In genomic region chr5:54320256-54320655, GRCh38 we compare ENCODE assay signal across 15 cellular contexts. TPM values are rescaled to one million over a fixed set of nuclear protein-coding genes. Genes with fewer than 3 reads are reported as not detected.
DNase-seq lines count a peak whose midpoint lies in the region; ATAC-seq and TF ChIP-seq lines count a peak whose summit lies in the region.
"Had no signal": no experiment of that assay in that cellular context is flagged by ENCODE, and none has a peak within 500 bp of the region (broad histone marks: within the 10 kb centered on the region; RNA-seq: fewer than 3 reads in every experiment).

No MANE protein-coding gene starts in this region.

- H3K4me1 Mint-ChIP-seq in progenitor cell of endocrine pancreas (ENCODE audit: low read depth): peaks cover 24% of the 10 kb centered on the region
- H3K4me1 Mint-ChIP-seq in naive thymus-derived CD4-positive, alpha-beta T cell: peaks cover 0 to under 1% (median 0%) of the 10 kb centered on the region in 7 donors
- H3K4me1 Mint-ChIP-seq: B cell had no signal

- peak overlapping the region; percentile 29 for H3K27ac Mint-ChIP-seq in progenitor cell of endocrine pancreas
- no peak overlapping the region for H3K27ac Mint-ChIP-seq in naive thymus-derived CD4-positive, alpha-beta T cell
- H3K27ac Mint-ChIP-seq: B cell; CD4-positive, alpha-beta T cell; GM23338 had no signal

- no peaks in the 10 kb centered on the region for H3K9me3 Mint-ChIP-seq in progenitor cell of endocrine pancreas (ENCODE audit: low read depth)
- no peaks in the 10 kb centered on the region for H3K9me3 Mint-ChIP-seq in naive thymus-derived CD4-positive, alpha-beta T cell
- H3K9me3 Mint-ChIP-seq: CD4-positive, alpha-beta T cell; GM23338 had no signal

- no peak overlapping the region for H3K4me3 ChIP-seq in naive thymus-derived CD4-positive, alpha-beta T cell (ENCODE audit: low read length)
- H3K4me3 ChIP-seq: GM12878, GM23338 had no signal

- no peaks in the 10 kb centered on the region for H3K36me3 ChIP-seq in naive thymus-derived CD4-positive, alpha-beta T cell (ENCODE audit: control insufficient read depth in 2 of 3, insufficient read depth in 3 of 3, low read length in 3 of 3)

- TF ChIP-seq CTCF in progenitor cell of endocrine pancreas (IDR thresholded peaks at IDR 0.05; ENCODE audit: unreplicated experiment): no peak

- H3K27ac ChIP-seq in naive thymus-derived CD4-positive, alpha-beta T cell (ENCODE audit: low read depth, low read length): no peak overlapping the region
- H3K27ac ChIP-seq: HL-60 had no signal

- intact Hi-C loops in naive thymus-derived CD4-positive, alpha-beta T cell (cut with micrococcal nuclease): no loop called here

- CTCF ChIA-PET in naive thymus-derived CD4-positive, alpha-beta T cell (lab: Charles Lee): no interaction called here

- H3K27me3 ChIP-seq in naive thymus-derived CD4-positive, alpha-beta T cell (ENCODE audit: control insufficient read depth in 2 of 2, insufficient read depth in 2 of 2, low read length in 2 of 2): no peaks in the 10 kb centered on the region

- POLR2A ChIA-PET in naive thymus-derived CD4-positive, alpha-beta T cell (lab: Charles Lee): interaction anchor here (0.6 kb wide), 1 partner anchor 10 kb away, joined by 3 read pairs; the partner anchor contains the start of gene ARL15

- no peaks in the 10 kb centered on the region for H3K4me1 ChIP-seq in naive thymus-derived CD4-positive, alpha-beta T cell (ENCODE audit: control insufficient read depth in 2 of 2, insufficient read depth in 2 of 2, low read length in 2 of 2)

- no peaks in the 10 kb centered on the region for H3K27me3 Mint-ChIP-seq in progenitor cell of endocrine pancreas
- peaks cover 13 to 53% (median 26%) of the 10 kb centered on the region in 5 donors for H3K27me3 Mint-ChIP-seq in naive thymus-derived CD4-positive, alpha-beta T cell

- H3K9me3 ChIP-seq in naive thymus-derived CD4-positive, alpha-beta T cell (ENCODE audit: control insufficient read depth in 2 of 3, low read length in 3 of 3): no peaks in the 10 kb centered on the region

- H3K36me3 Mint-ChIP-seq in progenitor cell of endocrine pancreas (ENCODE audit: insufficient read depth): no peaks in the 10 kb centered on the region
- no peaks in the 10 kb centered on the region for H3K36me3 Mint-ChIP-seq in naive thymus-derived CD4-positive, alpha-beta T cell

- ATAC-seq in naive thymus-derived CD4-positive, alpha-beta T cell: no peak
- ATAC-seq: GM12878, GM23338 had no signal

- DNase-seq in NCI-H345 (lab: John Stamatoyannopoulos, UW): peak; percentile 39
- DNase-seq in NCI-H345 treated with DMSO at 0.1 percent for 48 hours (lab: John Stamatoyannopoulos, UW; ENCODE audit: unreplicated experiment): no peak
- DNase-seq in NCI-H146 (lab: John Stamatoyannopoulos, UW): peak; percentile 40
- peak; percentile 9 for DNase-seq in NCI-H748 treated with DMSO at 0.1 percent for 48 hours (lab: John Stamatoyannopoulos, UW)
- no peak for DNase-seq in progenitor cell of endocrine pancreas (ENCODE audit: low spot score, unreplicated experiment)
- DNase-seq in naive thymus-derived CD4-positive, alpha-beta T cell: no peak
- no peak for DNase-seq in COR-L47 (lab: John Stamatoyannopoulos, UW)
- DNase-seq: C1 segment of cervical spinal cord; CD4-positive, alpha-beta T cell; DMS79; H7 had no signal

- H3K4me3 Mint-ChIP-seq in progenitor cell of endocrine pancreas (ENCODE audit: low read depth): no peak overlapping the region
- no peak overlapping the region for H3K4me3 Mint-ChIP-seq in naive thymus-derived CD4-positive, alpha-beta T cell
- H3K4me3 Mint-ChIP-seq: B cell; CD4-positive, alpha-beta T cell; GM23338 had no signal

RNA-seq across cellular contexts. Expression of gene ARL15, which starts 9.9 kb away (rescaled TPM):
- 28.9 and 30.0 TPM in 2 replicates for total RNA-seq in progenitor cell of endocrine pancreas
- total RNA-seq in naive thymus-derived CD4-positive, alpha-beta T cell: 10 to 100 TPM in 4 of 5 experiments, 1 to 10 TPM in 1; 9.6 to 15.6 (median 13.6) TPM
- polyA plus RNA-seq in naive thymus-derived CD4-positive, alpha-beta T cell: 10 to 100 TPM; 13.3 to 17.1 TPM

Comparison
In these comparisons a context has a peak if more than half of its experiments do, and no peak if none do; other contexts are left out.
1. DNase-seq: peak in NCI-H345 (single experiment), NCI-H146 (single experiment) and NCI-H748 treated with DMSO at 0.1 percent for 48 hours (single experiment); none in NCI-H345 treated with DMSO at 0.1 percent for 48 hours (single experiment), progenitor cell of endocrine pancreas (single experiment), naive thymus-derived CD4-positive, alpha-beta T cell (0 of 9) and COR-L47 (single experiment).